In genomic region chr15:69346112-69346511, GRCh38 we compare ENCODE assay signal across 26 cellular contexts. TPM values are rescaled to one million over a fixed set of nuclear protein-coding genes. Genes with fewer than 3 reads are reported as not detected.
DNase-seq lines count a peak whose midpoint lies in the region; ATAC-seq, FAIRE-seq and TF ChIP-seq lines count a peak whose summit lies in the region.
"Had no signal": no experiment of that assay in that cellular context is flagged by ENCODE, and none has a peak within 500 bp of the region (broad histone marks: within the 10 kb centered on the region; RNA-seq: fewer than 3 reads in every experiment).

No MANE protein-coding gene starts in this region.

- ATAC-seq in stimulated activated naive CD8-positive, alpha-beta T cell treated with anti-CD3 and anti-CD28 coated beads, Interleukin-15, amount 100 ng/mL, for 72 hours, result no peak
- ATAC-seq: T-cell had no signal

- no peaks in the 10 kb centered on the region for H3K4me1 ChIP-seq in endothelial cell of umbilical vein (ENCODE audit: control insufficient read depth, extremely low read depth, insufficient read depth, low read length)
- H3K4me1 ChIP-seq in thyroid gland, result peaks cover 23 to 24% of the 10 kb centered on the region in 2 donors
- H3K4me1 ChIP-seq: tibial nerve had no signal

- FAIRE-seq in endothelial cell of umbilical vein (lab: Jason Lieb, UNC), result peak; percentile 21

- H3K9me1 ChIP-seq in endothelial cell of umbilical vein (replicated peaks; ENCODE audit: control insufficient read depth, extremely low read depth, insufficient read depth, low read length), result no peaks in the 10 kb centered on the region

- H3K9ac ChIP-seq in endothelial cell of umbilical vein (replicated peaks; ENCODE audit: extremely low read depth, insufficient read depth, low read length), result no peak overlapping the region

- POLR2A ChIA-PET in endothelial cell of umbilical vein (lab: Charles Lee), result interaction anchor here (0.7 kb wide), 1 partner anchor 163 kb away, joined by 10 read pairs; no protein-coding TSS in a partner anchor

- 88% methylated on average over 5 of the region's 5 CpGs for WGBS in thyroid gland, 2 donors

- no peaks in the 10 kb centered on the region for H3K27me3 ChIP-seq in endothelial cell of umbilical vein (ENCODE audit: control insufficient read depth in 2 of 2, insufficient read depth in 2 of 2, low read length in 2 of 2)
- no peaks in the 10 kb centered on the region for H3K27me3 ChIP-seq in thyroid gland
- H3K27me3 ChIP-seq: dorsolateral prefrontal cortex, tibial nerve had no signal

- H3K79me2 ChIP-seq in endothelial cell of umbilical vein (ENCODE audit: control insufficient read depth, insufficient read depth, low read length), result no peaks in the 10 kb centered on the region

- DNase-seq in GM04503 (ENCODE audit: low read depth) (peak; percentile 16), M059J (ENCODE audit: low read depth) (peak; percentile 10), endothelial cell of umbilical vein (ENCODE audit: low read depth, low spot score) (no peak), thyroid gland (no peak), D341Med (ENCODE audit: low spot score) (no peak)
- DNase-seq in effector CD8-positive, alpha-beta T cell (lab: John Stamatoyannopoulos, UW), result no peak
- DNase-seq in stimulated activated naive CD8-positive, alpha-beta T cell treated with anti-CD3 and anti-CD28 coated beads, Interleukin-15, amount 100 ng/mL, for 72 hours, result no peak
- DNase-seq: activated CD4-positive, alpha-beta T cell treated with anti-CD3 and anti-CD28 coated beads for 4 hours; activated naive CD4-positive, alpha-beta T cell treated with anti-CD3 and anti-CD28 coated beads, Interleukin-2, amount 10 ng/mL, durations not matched to agents 7 days and 5 days; anterior cingulate cortex; COR-L47; DMS79 treated with DMSO at 0.1 percent for 48 hours; dorsolateral prefrontal cortex; KG1; mesendoderm; NCI-H1092; NCI-H1930; NCI-H2227 treated with DMSO at 0.1 percent for 48 hours; NCI-H748 treated with DMSO at 0.1 percent for 48 hours; retina; SHP77; stimulated activated CD4-positive, alpha-beta T cell treated with anti-CD3 and anti-CD28 coated beads, Interleukin-4, amount 100 ng/mL, for 4 hours; T-cell had no signal

- TF ChIP-seq CTCF in endothelial cell of umbilical vein (IDR thresholded peaks at IDR 0.05; ENCODE audit: extremely low read depth in 1 of 2, insufficient read depth in 1 of 2, low read depth in 1 of 2, low read length in 2 of 2), result no peak
- no peak for TF ChIP-seq CTCF in thyroid gland (IDR thresholded peaks at IDR 0.05)

- no peaks in the 10 kb centered on the region for H4K20me1 ChIP-seq in endothelial cell of umbilical vein (replicated peaks; ENCODE audit: control insufficient read depth, extremely low read depth, insufficient read depth, low read length)

- no peak overlapping the region for H3K4me2 ChIP-seq in endothelial cell of umbilical vein (ENCODE audit: insufficient read depth, low read length)

- H3K36me3 ChIP-seq in endothelial cell of umbilical vein (ENCODE audit: control insufficient read depth in 2 of 2, extremely low read depth in 1 of 2, insufficient read depth in 2 of 2, low read length in 2 of 2), result no peaks in the 10 kb centered on the region
- H3K36me3 ChIP-seq in thyroid gland, result no peaks in the 10 kb centered on the region
- H3K36me3 ChIP-seq: tibial nerve had no signal

- no peak overlapping the region for H3K27ac ChIP-seq in endothelial cell of umbilical vein (ENCODE audit: insufficient read depth, low read depth, low read length)
- H3K27ac ChIP-seq in thyroid gland, result peak overlapping the region in 2 of 3 donors; percentile 50 to 73
- H3K27ac ChIP-seq: dorsolateral prefrontal cortex, tibial nerve had no signal

- H3K9me3 Mint-ChIP-seq in stimulated activated naive CD8-positive, alpha-beta T cell treated with anti-CD3 and anti-CD28 coated beads, Interleukin-15, amount 100 ng/mL, for 72 hours, result no peaks in the 10 kb centered on the region
- H3K9me3 Mint-ChIP-seq: activated naive CD4-positive, alpha-beta T cell treated with anti-CD3 and anti-CD28 coated beads, Interleukin-2, amount 10 ng/mL, durations not matched to agents 7 days and 5 days; central memory CD8-positive, alpha-beta T cell; stimulated activated naive CD8-positive, alpha-beta T cell treated with anti-CD3 and anti-CD28 coated beads, Interleukin-15, Interleukin-2, amounts not matched to agents 100 ng/mL and 50 ng/mL, for 24 hours; T-cell had no signal

- no peaks in the 10 kb centered on the region for H3K9me3 ChIP-seq in endothelial cell of umbilical vein (replicated peaks; ENCODE audit: control insufficient read depth, insufficient read depth, low read length)
- no peaks in the 10 kb centered on the region for H3K9me3 ChIP-seq in thyroid gland
- H3K9me3 ChIP-seq: tibial nerve had no signal

- CTCF ChIA-PET in endothelial cell of umbilical vein (lab: Charles Lee), result interaction anchor here (1.1 to 1.2 kb wide), 2 partner anchors 8 to 48 kb away, joined by 3 to 4 read pairs; no protein-coding TSS in a partner anchor

- no peak overlapping the region for H2AFZ ChIP-seq in endothelial cell of umbilical vein (ENCODE audit: low read depth, low read length)

- H3K27me3 Mint-ChIP-seq in stimulated activated naive CD8-positive, alpha-beta T cell treated with anti-CD3 and anti-CD28 coated beads, Interleukin-15, amount 100 ng/mL, for 72 hours, result peaks cover 20% of the 10 kb centered on the region

- H3K4me1 Mint-ChIP-seq in stimulated activated naive CD8-positive, alpha-beta T cell treated with anti-CD3 and anti-CD28 coated beads, Interleukin-15, amount 100 ng/mL, for 72 hours, result no peaks in the 10 kb centered on the region
- H3K4me1 Mint-ChIP-seq: activated naive CD4-positive, alpha-beta T cell treated with anti-CD3 and anti-CD28 coated beads, Interleukin-2, amount 10 ng/mL, durations not matched to agents 7 days and 5 days; central memory CD8-positive, alpha-beta T cell; T-cell had no signal

- H3K4me3 ChIP-seq in endothelial cell of umbilical vein (replicated peaks in 1 of 3; ENCODE audit: insufficient read depth in 1 of 3, low read depth in 1 of 3, low read length in 3 of 3) (no peak overlapping the region), thyroid gland (replicated peaks in 1 of 3) (no peak overlapping the region)
- H3K4me3 ChIP-seq: dorsolateral prefrontal cortex, tibial nerve had no signal

- TF ChIP-seq POLR2A in endothelial cell of umbilical vein (IDR thresholded peaks at IDR 0.05; ENCODE audit: low read depth, low read length) (no peak), thyroid gland (IDR thresholded peaks at IDR 0.05) (no peak)

- H3K27ac Mint-ChIP-seq in stimulated activated naive CD8-positive, alpha-beta T cell treated with anti-CD3 and anti-CD28 coated beads, Interleukin-15, amount 100 ng/mL, for 72 hours, result no peak overlapping the region
- H3K27ac Mint-ChIP-seq: activated naive CD4-positive, alpha-beta T cell treated with anti-CD3 and anti-CD28 coated beads, Interleukin-2, amount 10 ng/mL, durations not matched to agents 7 days and 5 days; stimulated activated naive CD8-positive, alpha-beta T cell treated with anti-CD3 and anti-CD28 coated beads, Interleukin-15, Interleukin-2, amounts not matched to agents 100 ng/mL and 50 ng/mL, for 24 hours; T-cell had no signal

- no TSS peak for BruUV-seq in endothelial cell of umbilical vein (replicated peaks; lab: Mats Ljungman, UMichigan)

- dilution Hi-C loops in endothelial cell of umbilical vein (cut with MboI; ENCODE audit: extremely low pct_ligation_motif_present, low sequenced_read_pairs), result no loop called here

- H3K4me3 Mint-ChIP-seq in stimulated activated naive CD8-positive, alpha-beta T cell treated with anti-CD3 and anti-CD28 coated beads, Interleukin-15, amount 100 ng/mL, for 72 hours, result no peak overlapping the region
- H3K4me3 Mint-ChIP-seq: activated naive CD4-positive, alpha-beta T cell treated with anti-CD3 and anti-CD28 coated beads, Interleukin-2, amount 10 ng/mL, durations not matched to agents 7 days and 5 days; central memory CD8-positive, alpha-beta T cell; stimulated activated naive CD8-positive, alpha-beta T cell treated with anti-CD3 and anti-CD28 coated beads, Interleukin-15, Interleukin-2, amounts not matched to agents 100 ng/mL and 50 ng/mL, for 24 hours; T-cell had no signal

- intact Hi-C loops in endothelial cell of umbilical vein (cut with micrococcal nuclease) (no loop called here), thyroid gland (cut with DNase I) (no loop called here)

TF ChIP-seq in endothelial cell of umbilical vein, 7 proteins besides CTCF, POLR2A, EP300 and RAD21:
- TF ChIP-seq POLR2AphosphoS5 (IDR thresholded peaks at IDR 0.05; ENCODE audit: insufficient read depth, low read depth, low read length) (no peak), JUN (IDR thresholded peaks at IDR 0.05; ENCODE audit: borderline replicate concordance, insufficient read depth, insufficient read length, low read depth) (no peak), MYC (IDR thresholded peaks at IDR 0.05; ENCODE audit: low read depth, low read length) (no peak), FOS (IDR thresholded peaks at IDR 0.05; ENCODE audit: borderline replicate concordance, insufficient read depth, low read length) (no peak), EZH2 (IDR thresholded peaks at IDR 0.05; ENCODE audit: borderline replicate concordance, low read depth, low read length, severe bottlenecking) (no peak), GATA2 (IDR thresholded peaks at IDR 0.05; ENCODE audit: insufficient read depth, insufficient read length, low read depth, low read length) (no peak)
- TF ChIP-seq, protein P1, sequence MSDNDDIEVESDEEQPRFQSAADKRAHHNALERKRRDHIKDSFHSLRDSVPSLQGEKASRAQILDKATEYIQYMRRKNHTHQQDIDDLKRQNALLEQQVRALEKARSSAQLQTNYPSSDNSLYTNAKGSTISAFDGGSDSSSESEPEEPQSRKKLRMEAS (IDR thresholded peaks at IDR 0.05; ENCODE audit: insufficient read depth, insufficient read length), result no peak

RNA-seq across cellular contexts. Expression of gene PAQR5, which starts 47.4 kb away (rescaled TPM):
- 1.3 and 3.5 TPM in 2 replicates for total RNA-seq in M059J (2014; rRNA removed; shearing (Covaris generic))
- total RNA-seq in endothelial cell of umbilical vein, result 0.09 TPM in 1 of 2 replicates, not detected in the other
- 0.08 and 0.21 TPM in 2 replicates for polyA plus RNA-seq in endothelial cell of umbilical vein
- polyA plus RNA-seq in endothelial cell of umbilical vein (2011; cell fraction: cytosol; rRNA removed), result 0.03 TPM in 1 of 2 replicates, not detected in the other
- polyA plus RNA-seq in endothelial cell of umbilical vein (2011; cell fraction: nucleus; rRNA removed), result 0.12 and 0.14 TPM in 2 replicates
- 0.12 TPM in 2 replicates for polyA plus RNA-seq in endothelial cell of umbilical vein (2012)
- polyA minus RNA-seq in endothelial cell of umbilical vein, result not detected in 2 replicates
- 26.3 TPM for polyA minus RNA-seq in endothelial cell of umbilical vein (2011; cell fraction: cytosol; rRNA and poly(A)+ RNA removed)
- not detected in 2 replicates for polyA minus RNA-seq in endothelial cell of umbilical vein (2011; cell fraction: nucleus; rRNA and poly(A)+ RNA removed)
- 1 to 10 TPM in 1 of 4 donors, under 1 TPM in 3; 0.24 to 1.5 (median 0.65) TPM for total RNA-seq in thyroid gland

Comparison
In these comparisons a context has a peak if more than half of its experiments do, and no peak if none do; other contexts are left out.
1. DNase-seq: peak in GM04503 (single experiment) and M059J (single experiment); none in endothelial cell of umbilical vein (single experiment), thyroid gland (0 of 2), effector CD8-positive, alpha-beta T cell (single experiment), D341Med (single experiment) and stimulated activated naive CD8-positive, alpha-beta T cell treated with anti-CD3 and anti-CD28 coated beads, Interleukin-15, amount 100 ng/mL, for 72 hours (0 of 2).